1 cellular context compared by ENCODE assay signal in the genomic region with DNA sequence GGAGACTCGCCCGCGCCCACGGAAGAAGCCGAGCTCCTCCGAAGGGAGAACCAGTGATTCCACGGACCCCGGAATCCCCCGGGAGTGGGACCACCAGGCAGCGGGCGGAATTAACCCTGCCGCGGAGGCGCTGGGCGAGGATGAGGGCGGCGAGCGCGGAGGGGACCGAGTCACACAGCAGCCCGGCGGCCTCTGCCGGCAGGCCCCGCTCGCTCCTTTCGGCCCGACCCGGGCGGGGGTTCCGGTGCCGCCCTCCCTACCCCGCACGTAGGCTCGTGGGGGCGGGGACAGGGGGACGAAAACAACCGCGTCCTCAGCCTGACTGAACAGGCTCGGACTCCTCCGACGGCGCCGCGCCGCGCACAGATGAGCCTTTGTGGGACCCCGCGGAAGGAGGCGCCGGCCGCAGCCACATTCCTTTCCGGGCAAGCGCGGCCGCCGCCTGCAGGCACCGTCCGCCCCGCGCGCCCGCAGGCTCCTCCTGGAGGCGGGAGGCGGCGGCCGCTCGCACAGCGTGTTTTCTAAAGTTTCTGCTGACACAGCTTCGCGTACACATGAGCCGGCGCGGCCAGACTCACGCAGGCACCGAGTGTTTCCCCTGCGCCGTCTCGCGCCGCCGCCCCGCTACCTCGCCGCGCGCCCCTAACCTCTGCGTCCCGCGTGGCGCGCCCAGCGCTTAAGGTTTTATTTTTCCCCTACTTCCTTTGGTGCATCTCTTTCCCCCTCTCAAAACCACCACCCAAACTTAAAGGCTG.
TF ChIP-seq lines count a peak whose summit lies in the region.

No MANE protein-coding gene starts in this region.

TF ChIP-seq in HepG2, 621 proteins besides CTCF, POLR2A, EP300 and RAD21 (continued from another document and continues in another):
- TF ChIP-seq, protein P1, sequence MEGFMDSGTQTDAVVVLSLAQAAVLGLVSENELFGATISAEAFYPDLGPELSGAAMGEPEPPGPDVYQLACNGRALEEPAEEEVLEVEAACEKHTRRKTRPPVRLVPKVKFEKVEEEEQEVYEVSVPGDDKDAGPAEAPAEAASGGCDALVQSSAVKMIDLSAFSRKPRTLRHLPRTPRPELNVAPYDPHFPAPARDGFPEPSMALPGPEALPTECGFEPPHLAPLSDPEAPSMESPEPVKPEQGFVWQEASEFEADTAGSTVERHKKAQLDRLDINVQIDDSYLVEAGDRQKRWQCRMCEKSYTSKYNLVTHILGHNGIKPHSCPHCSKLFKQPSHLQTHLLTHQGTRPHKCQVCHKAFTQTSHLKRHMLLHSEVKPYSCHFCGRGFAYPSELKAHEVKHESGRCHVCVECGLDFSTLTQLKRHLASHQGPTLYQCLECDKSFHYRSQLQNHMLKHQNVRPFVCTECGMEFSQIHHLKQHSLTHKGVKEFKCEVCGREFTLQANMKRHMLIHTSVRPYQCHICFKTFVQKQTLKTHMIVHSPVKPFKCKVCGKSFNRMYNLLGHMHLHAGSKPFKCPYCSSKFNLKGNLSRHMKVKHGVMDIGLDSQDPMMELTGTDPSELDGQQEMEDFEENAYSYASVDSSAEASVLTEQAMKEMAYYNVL (CRISPR knock-in tag; IDR thresholded peaks at IDR 0.05; ENCODE audit: borderline replicate concordance) = peak; percentile 79; the same call in 1 of the 2 replicates
- TF ChIP-seq, protein P2, sequence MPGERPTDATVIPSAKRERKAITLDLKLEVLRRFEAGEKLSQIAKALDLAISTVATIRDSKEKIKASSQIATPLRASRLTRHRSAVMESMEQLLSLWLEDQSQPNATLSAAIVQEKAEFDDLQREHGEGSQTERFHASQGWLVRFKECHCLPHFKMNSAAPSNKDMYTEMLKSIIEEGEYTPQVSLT (CRISPR knock-in tag; IDR thresholded peaks at IDR 0.05; ENCODE audit: borderline replicate concordance, low read depth) = no peak; the same call in 1 of the 2 replicates
- TF ChIP-seq ZNF556 (CRISPR knock-in tag; IDR thresholded peaks at IDR 0.05; ENCODE audit: borderline replicate concordance) (peak; percentile 98), GTF3A (CRISPR knock-in tag; conservative IDR thresholded peaks at IDR 0.05) (peak; percentile 79; the same call in 1 of the 2 replicates), PHF5A (CRISPR knock-in tag; IDR thresholded peaks at IDR 0.05; ENCODE audit: low read depth, unreplicated experiment) (no peak), ZNF7 (CRISPR knock-in tag; IDR thresholded peaks at IDR 0.05) (no peak), POLR2G (IDR thresholded peaks at IDR 0.05; ENCODE audit: low read depth, low read length) (peak; percentile 99), ZNF552 (CRISPR knock-in tag; IDR thresholded peaks at IDR 0.05; ENCODE audit: borderline replicate concordance) (0 out of 2 replicates have a peak, but pooled peaks have one; percentile 40), KDM2A (CRISPR knock-in tag; IDR thresholded peaks at IDR 0.05; ENCODE audit: borderline replicate concordance, low read depth) (peak; percentile 93), ZNF501 (CRISPR knock-in tag; IDR thresholded peaks at IDR 0.05) (peak; percentile 83; the same call in 1 of the 2 replicates), ZBTB42 (CRISPR knock-in tag; IDR thresholded peaks at IDR 0.05) (0 out of 2 replicates have a peak, but pooled peaks have one; percentile 63), TP53 (CRISPR knock-in tag; conservative IDR thresholded peaks at IDR 0.05) (peak; percentile 71; the same call in 1 of the 2 replicates), NRL (CRISPR knock-in tag; IDR thresholded peaks at IDR 0.05; ENCODE audit: borderline replicate concordance) (peak; percentile 97; the same call in 1 of the 2 replicates), ZFP1 (CRISPR knock-in tag; IDR thresholded peaks at IDR 0.05) (no peak; the same call in 1 of the 2 replicates), ZNF121 (CRISPR knock-in tag; IDR thresholded peaks at IDR 0.05) (peak; percentile 49), HMG20A (CRISPR knock-in tag; IDR thresholded peaks at IDR 0.05; ENCODE audit: borderline replicate concordance) (no peak; the same call in 1 of the 2 replicates), ZNF652 (CRISPR knock-in tag; IDR thresholded peaks at IDR 0.05; ENCODE audit: borderline replicate concordance, low read depth) (peak; percentile 47; the same call in 1 of the 2 replicates), TCF7 (IDR thresholded peaks at IDR 0.05; ENCODE audit: low read depth) (no peak; the same call in 1 of the 2 replicates), ZNF850 (CRISPR knock-in tag; conservative IDR thresholded peaks at IDR 0.05) (peak; percentile 97; the same call in 1 of the 2 replicates), FOSL2 (CRISPR knock-in tag; IDR thresholded peaks at IDR 0.05) (peak; percentile 18; the same call in 1 of the 2 replicates), ZNF160 (CRISPR knock-in tag; IDR thresholded peaks at IDR 0.05) (peak; percentile 77), ZNF564 (CRISPR knock-in tag; IDR thresholded peaks at IDR 0.05) (peak; percentile 98), STAT5B (CRISPR knock-in tag; IDR thresholded peaks at IDR 0.05) (peak; percentile 62; the same call in 1 of the 2 replicates), JDP2 (CRISPR knock-in tag; IDR thresholded peaks at IDR 0.05; ENCODE audit: borderline replicate concordance) (no peak), ZNF225 (CRISPR knock-in tag; IDR thresholded peaks at IDR 0.05) (no peak), FOXP1 (IDR thresholded peaks at IDR 0.05) (no peak), FOXP1 (CRISPR knock-in tag; IDR thresholded peaks at IDR 0.05) (peak; percentile 22; the same call in 1 of the 2 replicates), SMAD3 (CRISPR knock-in tag; IDR thresholded peaks at IDR 0.05) (peak; percentile 27; the same call in 1 of the 2 replicates), ZNF674 (CRISPR knock-in tag; IDR thresholded peaks at IDR 0.05; ENCODE audit: low read depth) (peak; percentile 79; the same call in 1 of the 2 replicates), GABPB1 (CRISPR knock-in tag; IDR thresholded peaks at IDR 0.05) (peak; percentile 94), ZNF274 (CRISPR knock-in tag; IDR thresholded peaks at IDR 0.05) (peak; percentile 94), FOXA1 (IDR thresholded peaks at IDR 0.05) (no peak), FOXA1 (CRISPR knock-in tag; IDR thresholded peaks at IDR 0.05) (no peak; the same call in 1 of the 2 replicates), MAF1 (CRISPR knock-in tag; IDR thresholded peaks at IDR 0.05; ENCODE audit: borderline replicate concordance) (no peak; the same call in 1 of the 2 replicates), NFATC3 (CRISPR knock-in tag; IDR thresholded peaks at IDR 0.05) (peak; percentile 96; the same call in 1 of the 2 replicates), MED13 (CRISPR knock-in tag; IDR thresholded peaks at IDR 0.05) (no peak), CBX2 (IDR thresholded peaks at IDR 0.05; ENCODE audit: low read depth, low read length) (no peak), CBX2 (CRISPR knock-in tag; IDR thresholded peaks at IDR 0.05; ENCODE audit: low read depth) (no peak), ZNF563 (CRISPR knock-in tag; IDR thresholded peaks at IDR 0.05) (peak; percentile 86; the same call in 1 of the 2 replicates), ZNF292 (CRISPR knock-in tag; IDR thresholded peaks at IDR 0.05; ENCODE audit: borderline replicate concordance, low read depth) (peak; percentile 66; the same call in 1 of the 2 replicates), ZNF326 (CRISPR knock-in tag; IDR thresholded peaks at IDR 0.05; ENCODE audit: borderline replicate concordance) (no peak), ZNF816 (CRISPR knock-in tag; IDR thresholded peaks at IDR 0.05; ENCODE audit: borderline replicate concordance) (peak; percentile 87; the same call in 1 of the 2 replicates)
- TF ChIP-seq, protein P3, sequence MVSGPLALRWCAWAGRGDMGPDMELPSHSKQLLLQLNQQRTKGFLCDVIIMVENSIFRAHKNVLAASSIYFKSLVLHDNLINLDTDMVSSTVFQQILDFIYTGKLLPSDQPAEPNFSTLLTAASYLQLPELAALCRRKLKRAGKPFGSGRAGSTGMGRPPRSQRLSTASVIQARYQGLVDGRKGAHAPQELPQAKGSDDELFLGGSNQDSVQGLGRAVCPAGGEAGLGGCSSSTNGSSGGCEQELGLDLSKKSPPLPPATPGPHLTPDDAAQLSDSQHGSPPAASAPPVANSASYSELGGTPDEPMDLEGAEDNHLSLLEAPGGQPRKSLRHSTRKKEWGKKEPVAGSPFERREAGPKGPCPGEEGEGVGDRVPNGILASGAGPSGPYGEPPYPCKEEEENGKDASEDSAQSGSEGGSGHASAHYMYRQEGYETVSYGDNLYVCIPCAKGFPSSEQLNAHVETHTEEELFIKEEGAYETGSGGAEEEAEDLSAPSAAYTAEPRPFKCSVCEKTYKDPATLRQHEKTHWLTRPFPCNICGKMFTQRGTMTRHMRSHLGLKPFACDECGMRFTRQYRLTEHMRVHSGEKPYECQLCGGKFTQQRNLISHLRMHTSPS (CRISPR knock-in tag; IDR thresholded peaks at IDR 0.05; ENCODE audit: low read depth) = peak; percentile 74; the same call in 1 of the 2 replicates
- TF ChIP-seq, protein P4, sequence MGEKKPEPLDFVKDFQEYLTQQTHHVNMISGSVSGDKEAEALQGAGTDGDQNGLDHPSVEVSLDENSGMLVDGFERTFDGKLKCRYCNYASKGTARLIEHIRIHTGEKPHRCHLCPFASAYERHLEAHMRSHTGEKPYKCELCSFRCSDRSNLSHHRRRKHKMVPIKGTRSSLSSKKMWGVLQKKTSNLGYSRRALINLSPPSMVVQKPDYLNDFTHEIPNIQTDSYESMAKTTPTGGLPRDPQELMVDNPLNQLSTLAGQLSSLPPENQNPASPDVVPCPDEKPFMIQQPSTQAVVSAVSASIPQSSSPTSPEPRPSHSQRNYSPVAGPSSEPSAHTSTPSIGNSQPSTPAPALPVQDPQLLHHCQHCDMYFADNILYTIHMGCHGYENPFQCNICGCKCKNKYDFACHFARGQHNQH (CRISPR knock-in tag; IDR thresholded peaks at IDR 0.05) = no peak; the same call in none of the 2 replicates
- TF ChIP-seq, protein P5, sequence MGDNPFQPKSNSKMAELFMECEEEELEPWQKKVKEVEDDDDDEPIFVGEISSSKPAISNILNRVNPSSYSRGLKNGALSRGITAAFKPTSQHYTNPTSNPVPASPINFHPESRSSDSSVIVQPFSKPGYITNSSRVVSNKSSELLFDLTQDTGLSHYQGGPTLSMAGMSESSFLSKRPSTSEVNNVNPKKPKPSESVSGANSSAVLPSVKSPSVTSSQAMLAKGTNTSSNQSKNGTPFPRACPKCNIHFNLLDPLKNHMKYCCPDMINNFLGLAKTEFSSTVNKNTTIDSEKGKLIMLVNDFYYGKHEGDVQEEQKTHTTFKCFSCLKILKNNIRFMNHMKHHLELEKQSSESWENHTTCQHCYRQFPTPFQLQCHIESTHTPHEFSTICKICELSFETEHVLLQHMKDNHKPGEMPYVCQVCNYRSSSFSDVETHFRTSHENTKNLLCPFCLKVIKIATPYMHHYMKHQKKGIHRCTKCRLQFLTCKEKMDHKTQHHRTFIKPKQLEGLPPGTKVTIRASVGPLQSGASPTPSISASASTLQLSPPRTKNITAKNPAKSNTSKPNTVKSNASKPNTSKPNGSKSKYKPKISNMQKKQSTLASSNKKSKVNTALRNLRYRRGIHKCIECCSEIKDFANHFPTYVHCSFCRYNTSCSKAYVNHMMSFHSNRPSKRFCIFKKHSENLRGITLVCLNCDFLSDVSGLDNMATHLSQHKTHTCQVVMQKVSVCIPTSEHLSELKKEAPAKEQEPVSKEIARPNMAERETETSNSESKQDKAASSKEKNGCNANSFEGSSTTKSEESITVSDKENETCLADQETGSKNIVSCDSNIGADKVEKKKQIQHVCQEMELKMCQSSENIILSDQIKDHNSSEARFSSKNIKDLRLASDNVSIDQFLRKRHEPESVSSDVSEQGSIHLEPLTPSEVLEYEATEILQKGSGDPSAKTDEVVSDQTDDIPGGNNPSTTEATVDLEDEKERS (CRISPR knock-in tag; IDR thresholded peaks at IDR 0.05) = no peak
- TF ChIP-seq, protein P6, sequence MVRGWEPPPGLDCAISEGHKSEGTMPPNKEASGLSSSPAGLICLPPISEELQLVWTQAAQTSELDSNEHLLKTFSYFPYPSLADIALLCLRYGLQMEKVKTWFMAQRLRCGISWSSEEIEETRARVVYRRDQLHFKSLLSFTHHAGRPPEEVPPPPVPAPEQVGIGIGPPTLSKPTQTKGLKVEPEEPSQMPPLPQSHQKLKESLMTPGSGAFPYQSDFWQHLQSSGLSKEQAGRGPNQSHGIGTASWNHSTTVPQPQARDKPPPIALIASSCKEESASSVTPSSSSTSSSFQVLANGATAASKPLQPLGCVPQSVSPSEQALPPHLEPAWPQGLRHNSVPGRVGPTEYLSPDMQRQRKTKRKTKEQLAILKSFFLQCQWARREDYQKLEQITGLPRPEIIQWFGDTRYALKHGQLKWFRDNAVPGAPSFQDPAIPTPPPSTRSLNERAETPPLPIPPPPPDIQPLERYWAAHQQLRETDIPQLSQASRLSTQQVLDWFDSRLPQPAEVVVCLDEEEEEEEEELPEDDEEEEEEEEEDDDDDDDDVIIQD (CRISPR knock-in tag; IDR thresholded peaks at IDR 0.05; ENCODE audit: low read depth) = peak; percentile 78; the same call in 1 of the 2 replicates
- TF ChIP-seq, protein P7, sequence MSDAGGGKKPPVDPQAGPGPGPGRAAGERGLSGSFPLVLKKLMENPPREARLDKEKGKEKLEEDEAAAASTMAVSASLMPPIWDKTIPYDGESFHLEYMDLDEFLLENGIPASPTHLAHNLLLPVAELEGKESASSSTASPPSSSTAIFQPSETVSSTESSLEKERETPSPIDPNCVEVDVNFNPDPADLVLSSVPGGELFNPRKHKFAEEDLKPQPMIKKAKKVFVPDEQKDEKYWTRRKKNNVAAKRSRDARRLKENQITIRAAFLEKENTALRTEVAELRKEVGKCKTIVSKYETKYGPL (CRISPR knock-in tag; IDR thresholded peaks at IDR 0.05) = no peak; the same call in 1 of the 2 replicates
- TF ChIP-seq, protein P8, sequence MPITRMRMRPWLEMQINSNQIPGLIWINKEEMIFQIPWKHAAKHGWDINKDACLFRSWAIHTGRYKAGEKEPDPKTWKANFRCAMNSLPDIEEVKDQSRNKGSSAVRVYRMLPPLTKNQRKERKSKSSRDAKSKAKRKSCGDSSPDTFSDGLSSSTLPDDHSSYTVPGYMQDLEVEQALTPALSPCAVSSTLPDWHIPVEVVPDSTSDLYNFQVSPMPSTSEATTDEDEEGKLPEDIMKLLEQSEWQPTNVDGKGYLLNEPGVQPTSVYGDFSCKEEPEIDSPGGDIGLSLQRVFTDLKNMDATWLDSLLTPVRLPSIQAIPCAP (CRISPR knock-in tag; IDR thresholded peaks at IDR 0.05; ENCODE audit: low read depth) = 0 out of 2 replicates have a peak, but pooled peaks have one; percentile 48
- TF ChIP-seq, protein P9, sequence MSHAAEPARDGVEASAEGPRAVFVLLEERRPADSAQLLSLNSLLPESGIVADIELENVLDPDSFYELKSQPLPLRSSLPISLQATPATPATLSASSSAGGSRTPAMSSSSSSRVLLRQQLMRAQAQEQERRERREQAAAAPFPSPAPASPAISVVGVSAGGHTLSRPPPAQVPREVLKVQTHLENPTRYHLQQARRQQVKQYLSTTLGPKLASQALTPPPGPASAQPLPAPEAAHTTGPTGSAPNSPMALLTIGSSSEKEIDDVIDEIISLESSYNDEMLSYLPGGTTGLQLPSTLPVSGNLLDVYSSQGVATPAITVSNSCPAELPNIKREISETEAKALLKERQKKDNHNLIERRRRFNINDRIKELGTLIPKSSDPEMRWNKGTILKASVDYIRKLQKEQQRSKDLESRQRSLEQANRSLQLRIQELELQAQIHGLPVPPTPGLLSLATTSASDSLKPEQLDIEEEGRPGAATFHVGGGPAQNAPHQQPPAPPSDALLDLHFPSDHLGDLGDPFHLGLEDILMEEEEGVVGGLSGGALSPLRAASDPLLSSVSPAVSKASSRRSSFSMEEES (CRISPR knock-in tag; IDR thresholded peaks at IDR 0.05) = no peak; the same call in 1 of the 2 replicates
- TF ChIP-seq, protein P10, sequence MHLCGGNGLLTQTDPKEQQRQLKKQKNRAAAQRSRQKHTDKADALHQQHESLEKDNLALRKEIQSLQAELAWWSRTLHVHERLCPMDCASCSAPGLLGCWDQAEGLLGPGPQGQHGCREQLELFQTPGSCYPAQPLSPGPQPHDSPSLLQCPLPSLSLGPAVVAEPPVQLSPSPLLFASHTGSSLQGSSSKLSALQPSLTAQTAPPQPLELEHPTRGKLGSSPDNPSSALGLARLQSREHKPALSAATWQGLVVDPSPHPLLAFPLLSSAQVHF (CRISPR knock-in tag; IDR thresholded peaks at IDR 0.05) = peak; percentile 84; the same call in 1 of the 2 replicates
